33 cellular contexts compared by ENCODE assay signal in genomic region chr13:85228692-85229091, GRCh38.
"Had no signal": no experiment of that assay in that cellular context is flagged by ENCODE, and none has a peak within 500 bp of the region (broad histone marks: within the 10 kb centered on the region; RNA-seq: fewer than 3 reads in every experiment).

No MANE protein-coding gene starts in this region.

- H3K27me3 Mint-ChIP-seq: activated B cell treated with CpG ODN at 0.5 μM for 24 hours; activated CD4-positive, alpha-beta memory T cell treated with anti-CD3 and anti-CD28 coated beads for 36 hours; activated CD4-positive, alpha-beta T cell treated with anti-CD3 and anti-CD28 coated beads, Interleukin-2, amount 10 ng/mL, durations not matched to agents 24 days and 14 days; activated CD8-positive, alpha-beta T cell treated with anti-CD3 and anti-CD28 coated beads for 36 hours; activated naive CD8-positive, alpha-beta T cell treated with anti-CD3 and anti-CD28 coated beads for 36 hours; activated T-helper 17 cell treated with anti-CD3 and anti-CD28 coated beads, Interleukin-2, amount 50 U/mL, for 72 hours had no signal

- H3K27ac ChIP-seq: adrenal gland, body of pancreas, brain microvascular endothelial cell, breast epithelium, VCaP had no signal

- ATAC-seq: activated CD8-positive, alpha-beta T cell treated with anti-CD3 and anti-CD28 coated beads for 36 hours; activated naive CD4-positive, alpha-beta T cell treated with anti-CD3 and anti-CD28 coated beads, Interleukin-2, amount 50 U/mL, for 72 hours; activated T-cell treated with anti-CD3 and anti-CD28 coated beads, Interleukin-2, amount 50 U/mL, for 4 hours; activated T-cell treated with anti-CD3 and anti-CD28 coated beads, Interleukin-2, amount 50 U/mL, for 72 hours; activated T-helper 17 cell treated with anti-CD3 and anti-CD28 coated beads, Interleukin-2, amount 50 U/mL, for 72 hours; body of pancreas had no signal

- H3K4me1 Mint-ChIP-seq: activated B cell treated with CpG ODN at 0.5 μM for 24 hours; activated CD4-positive, alpha-beta T cell treated with anti-CD3 and anti-CD28 coated beads, Interleukin-2, amount 10 ng/mL, durations not matched to agents 24 days and 14 days; activated naive CD8-positive, alpha-beta T cell treated with anti-CD3 and anti-CD28 coated beads for 36 hours; activated T-helper 17 cell treated with anti-CD3 and anti-CD28 coated beads, Interleukin-2, amount 50 U/mL, for 72 hours had no signal

- DNase-seq: activated B cell treated with CpG ODN at 0.5 μM for 24 hours; activated CD4-positive, alpha-beta memory T cell treated with anti-CD3 and anti-CD28 coated beads for 36 hours; activated CD4-positive, alpha-beta T cell treated with anti-CD3 and anti-CD28 coated beads for 4 hours; activated CD4-positive, alpha-beta T cell treated with anti-CD3 and anti-CD28 coated beads, Interleukin-2, amount 10 ng/mL, durations not matched to agents 24 days and 14 days; activated CD4-positive, alpha-beta T cell treated with anti-CD3 and anti-CD28 coated beads, Interleukin-2, amount 50 U/mL, for 1 hour; activated CD4-positive, alpha-beta T cell treated with anti-CD3 and anti-CD28 coated beads, Interleukin-2, amount 50 U/mL, for 4 hours; activated CD4-positive, CD25-positive, alpha-beta regulatory T cell treated with anti-CD3 and anti-CD28 coated beads, Interleukin-2, amount 50 U/mL, for 72 hours; activated CD8-positive, alpha-beta memory T cell treated with anti-CD3 and anti-CD28 coated beads, Interleukin-2, amount 50 U/mL, for 4 hours; activated CD8-positive, alpha-beta T cell treated with anti-CD3 and anti-CD28 coated beads for 36 hours; activated effector memory CD4-positive, alpha-beta T cell treated with anti-CD3 and anti-CD28 coated beads, Interleukin-2, amount 50 U/mL, for 16 hours; activated gamma-delta T cell treated with Interleukin-2 at 50 U/mL for 16 hours; activated naive CD4-positive, alpha-beta T cell; activated naive CD4-positive, alpha-beta T cell treated with anti-CD3 and anti-CD28 coated beads for 36 hours; activated naive CD4-positive, alpha-beta T cell treated with anti-CD3 and anti-CD28 coated beads, Interleukin-2, amount 50 U/mL, for 16 hours; activated naive CD8-positive, alpha-beta T cell treated with anti-CD3 and anti-CD28 coated beads for 36 hours; activated T-cell treated with anti-CD3 and anti-CD28 coated beads for 4 hours; activated T-cell treated with anti-CD3 and anti-CD28 coated beads, Interleukin-2, amount 50 U/mL, for 1 hour; activated T-cell treated with anti-CD3 and anti-CD28 coated beads, Interleukin-2, amount 50 U/mL, for 4 hours; activated T-cell treated with anti-CD3 and anti-CD28 coated beads, Interleukin-2, amount 50 U/mL, for 72 hours; adrenal gland; amniotic stem cell; aorta; body of pancreas; brain microvascular endothelial cell; central memory CD4-positive, alpha-beta T cell; T-helper 2 cell; T-helper 9 cell had no signal

- H3K4me3 Mint-ChIP-seq: activated B cell treated with CpG ODN at 0.5 μM for 24 hours; activated CD4-positive, alpha-beta memory T cell treated with anti-CD3 and anti-CD28 coated beads for 36 hours; activated CD4-positive, alpha-beta T cell treated with anti-CD3 and anti-CD28 coated beads, Interleukin-2, amount 10 ng/mL, durations not matched to agents 24 days and 14 days; activated CD8-positive, alpha-beta T cell treated with anti-CD3 and anti-CD28 coated beads for 36 hours; activated naive CD4-positive, alpha-beta T cell treated with anti-CD3 and anti-CD28 coated beads for 36 hours; activated naive CD8-positive, alpha-beta T cell treated with anti-CD3 and anti-CD28 coated beads for 36 hours; activated T-cell treated with anti-CD3 and anti-CD28 coated beads, Interleukin-2, amount 50 U/mL, for 4 hours; activated T-cell treated with anti-CD3 and anti-CD28 coated beads, Interleukin-2, amount 50 U/mL, for 72 hours; activated T-helper 1 cell treated with anti-CD3 and anti-CD28 coated beads, Interleukin-12 subunit alpha, Interleukin-12 subunit beta, Interleukin-2, Interleukin-4 antibody, amounts not matched to agents 30 ng/mL and 10 ng/mL and 1 ng/mL, durations not matched to agents 14 hours and 24 hours and 36 hours; activated T-helper 17 cell treated with anti-CD3 and anti-CD28 coated beads, Interleukin-2, amount 50 U/mL, for 72 hours; T-helper 2 cell treated with Interferon-gamma antibody and Interleukin-4, amounts not matched to agents 5 μg/mL and 100 μg/mL, for 36 hours had no signal

- H3K36me3 Mint-ChIP-seq: activated CD4-positive, alpha-beta memory T cell treated with anti-CD3 and anti-CD28 coated beads for 36 hours; activated naive CD4-positive, alpha-beta T cell treated with anti-CD3 and anti-CD28 coated beads, Interleukin-2, amount 50 U/mL, for 72 hours; activated naive CD8-positive, alpha-beta T cell treated with anti-CD3 and anti-CD28 coated beads for 36 hours had no signal

- H3K4me1 ChIP-seq: adrenal gland, body of pancreas, breast epithelium had no signal

- H3K36me3 ChIP-seq: adrenal gland, brain microvascular endothelial cell, breast epithelium had no signal

- H3K9me3 Mint-ChIP-seq: activated CD4-positive, alpha-beta T cell treated with anti-CD3 and anti-CD28 coated beads, Interleukin-2, amount 10 ng/mL, durations not matched to agents 24 days and 14 days; activated naive CD8-positive, alpha-beta T cell treated with anti-CD3 and anti-CD28 coated beads for 36 hours; activated T-helper 1 cell treated with anti-CD3 and anti-CD28 coated beads, Interleukin-12 subunit alpha, Interleukin-12 subunit beta, Interleukin-2, Interleukin-4 antibody, amounts not matched to agents 30 ng/mL and 10 ng/mL and 1 ng/mL, durations not matched to agents 14 hours and 24 hours and 36 hours; activated T-helper 17 cell treated with anti-CD3 and anti-CD28 coated beads, Interleukin-2, amount 50 U/mL, for 72 hours had no signal

- H3K27ac Mint-ChIP-seq: activated B cell treated with CpG ODN at 0.5 μM for 24 hours; activated CD4-positive, alpha-beta memory T cell treated with anti-CD3 and anti-CD28 coated beads for 36 hours; activated CD4-positive, alpha-beta T cell treated with anti-CD3 and anti-CD28 coated beads, Interleukin-2, amount 10 ng/mL, durations not matched to agents 24 days and 14 days; activated CD8-positive, alpha-beta T cell treated with anti-CD3 and anti-CD28 coated beads for 36 hours; activated naive CD4-positive, alpha-beta T cell treated with anti-CD3 and anti-CD28 coated beads for 36 hours; activated naive CD4-positive, alpha-beta T cell treated with anti-CD3 and anti-CD28 coated beads, Interleukin-2, amount 50 U/mL, for 72 hours; activated naive CD8-positive, alpha-beta T cell treated with anti-CD3 and anti-CD28 coated beads for 36 hours; activated T-cell treated with anti-CD3 and anti-CD28 coated beads, Interleukin-2, amount 50 U/mL, for 72 hours; activated T-helper 1 cell treated with anti-CD3 and anti-CD28 coated beads, Interleukin-12 subunit alpha, Interleukin-12 subunit beta, Interleukin-2, Interleukin-4 antibody, amounts not matched to agents 30 ng/mL and 10 ng/mL and 1 ng/mL, durations not matched to agents 14 hours and 24 hours and 36 hours; activated T-helper 17 cell treated with anti-CD3 and anti-CD28 coated beads, Interleukin-2, amount 50 U/mL, for 72 hours; T-helper 2 cell treated with Interferon-gamma antibody and Interleukin-4, amounts not matched to agents 5 μg/mL and 100 μg/mL, for 36 hours had no signal

- H3K27me3 ChIP-seq: adrenal gland, body of pancreas, brain microvascular endothelial cell, breast epithelium had no signal

- H3K9me3 ChIP-seq: adrenal gland, body of pancreas, breast epithelium had no signal

- H3K4me3 ChIP-seq: adrenal gland, body of pancreas, breast epithelium had no signal
